ENCODE assay signal across 12 cellular contexts in the genomic region with DNA sequence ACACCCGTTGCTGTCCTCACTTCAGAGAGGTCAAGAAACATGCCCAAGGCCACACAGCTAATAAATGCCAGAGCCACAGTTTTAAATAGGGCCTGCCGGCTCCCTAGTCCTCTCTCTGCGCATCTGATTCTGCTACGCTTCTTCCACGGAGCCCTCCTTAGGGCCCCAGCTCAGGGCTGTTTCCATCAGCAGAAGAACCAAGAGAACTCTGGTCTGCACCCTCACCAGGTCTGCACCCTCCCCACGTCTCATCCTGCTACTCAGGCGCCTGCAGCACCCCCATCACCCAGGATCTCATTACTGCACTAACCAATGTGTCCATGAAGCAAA.
A peak's percentile ranks its signal among the peaks of the same experiment; 100 is the strongest.
DNase-seq lines count a peak whose midpoint lies in the region; ATAC-seq and TF ChIP-seq lines count a peak whose summit lies in the region.
"Had no signal": no experiment of that assay in that cellular context is flagged by ENCODE, and none has a peak within 500 bp of the region (broad histone marks: within the 10 kb centered on the region; RNA-seq: fewer than 3 reads in every experiment).

No MANE protein-coding gene starts in this region.

- no peak for DNase-seq in activated T-cell treated with anti-CD3 and anti-CD28 coated beads, Interleukin-2, amount 50 U/mL, for 24 hours
- DNase-seq in activated T-cell treated with anti-CD3 and anti-CD28 coated beads, Interleukin-2, amount 50 U/mL, for 48 hours = no peak
- DNase-seq in endothelial cell (ENCODE audit: low spot score) (no peak), psoas muscle (no peak), tibial artery (no peak), cerebellar cortex (ENCODE audit: low spot score) (no peak), DMS79 treated with DMSO at 0.1 percent for 48 hours (lab: John Stamatoyannopoulos, UW) (no peak)
- DNase-seq: heart right ventricle, left ventricle myocardium inferior, NCI-H187, NCI-H526 treated with DMSO at 0.1 percent for 48 hours had no signal

- H3K4me3 Mint-ChIP-seq in activated T-cell treated with anti-CD3 and anti-CD28 coated beads, Interleukin-2, amount 50 U/mL, for 24 hours = peak overlapping the region; percentile 54
- peak overlapping the region; percentile 47 for H3K4me3 Mint-ChIP-seq in endothelial cell (ENCODE audit: unreplicated experiment)

- no peak for ATAC-seq in psoas muscle

- H3K27me3 ChIP-seq in OCI-LY3 (ENCODE audit: low read depth, low read length) = no peaks in the 10 kb centered on the region
- peaks cover 0 to 47% (median 4%) of the 10 kb centered on the region in 3 donors for H3K27me3 ChIP-seq in psoas muscle (ENCODE audit: insufficient read depth in 3 of 3, low read length in 2 of 3)
- H3K27me3 ChIP-seq in tibial artery = peaks cover 0 to 2% of the 10 kb centered on the region in 2 donors

- H3K9ac ChIP-seq in OCI-LY3 (ENCODE audit: low read length) = 0 out of 2 replicates have a peak overlapping the region, but pooled peaks have one; percentile 53

- H2AFZ ChIP-seq in OCI-LY3 (ENCODE audit: low read depth, low read length) = no peak overlapping the region

- 73 to 81% (median 76%) methylated on average over 7 of the region's 7 CpGs for WGBS in psoas muscle, 3 donors

- TF ChIP-seq CTCF in OCI-LY3 (IDR thresholded peaks at IDR 0.05; ENCODE audit: low read depth, low read length) (no peak), endothelial cell (IDR thresholded peaks at IDR 0.05; ENCODE audit: unreplicated experiment) (no peak), psoas muscle (IDR thresholded peaks at IDR 0.05) (no peak), tibial artery (IDR thresholded peaks at IDR 0.05) (no peak)

- H3K27ac Mint-ChIP-seq in activated T-cell treated with anti-CD3 and anti-CD28 coated beads, Interleukin-2, amount 50 U/mL, for 24 hours = no peak overlapping the region
- no peak overlapping the region for H3K27ac Mint-ChIP-seq in endothelial cell (ENCODE audit: unreplicated experiment)

- peak overlapping the region; percentile 52 for H3K4me2 ChIP-seq in OCI-LY3 (ENCODE audit: low read length)

- no peaks in the 10 kb centered on the region for H3K36me3 Mint-ChIP-seq in activated T-cell treated with anti-CD3 and anti-CD28 coated beads, Interleukin-2, amount 50 U/mL, for 24 hours (ENCODE audit: low read depth)
- H3K36me3 Mint-ChIP-seq in endothelial cell (ENCODE audit: low read depth, unreplicated experiment) = no peaks in the 10 kb centered on the region

- H3K9me3 ChIP-seq in OCI-LY3 (ENCODE audit: insufficient read depth, low read length) = no peaks in the 10 kb centered on the region
- H3K9me3 ChIP-seq in psoas muscle = peaks cover 3% of the 10 kb centered on the region
- H3K9me3 ChIP-seq in tibial artery = no peaks in the 10 kb centered on the region

- peaks cover 20% of the 10 kb centered on the region for H3K4me1 Mint-ChIP-seq in activated T-cell treated with anti-CD3 and anti-CD28 coated beads, Interleukin-2, amount 50 U/mL, for 24 hours (ENCODE audit: low read depth)
- H3K4me1 Mint-ChIP-seq in endothelial cell (ENCODE audit: unreplicated experiment) = peaks cover 10% of the 10 kb centered on the region

- H3K36me3 ChIP-seq in OCI-LY3 (replicated peaks; ENCODE audit: low read depth, low read length) = no peaks in the 10 kb centered on the region
- H3K36me3 ChIP-seq in psoas muscle (ENCODE audit: insufficient read depth in 1 of 2, low read depth in 1 of 2) = no peaks in the 10 kb centered on the region
- H3K36me3 ChIP-seq in tibial artery = no peaks in the 10 kb centered on the region
- H3K36me3 ChIP-seq: heart right ventricle, left ventricle myocardium inferior had no signal

- intact Hi-C loops in psoas muscle (cut with DNase I) (no loop called here), tibial artery (cut with DNase I; ENCODE audit: low total_unique reads) (no loop called here)

- no peaks in the 10 kb centered on the region for H4K20me1 ChIP-seq in OCI-LY3 (ENCODE audit: insufficient read depth, low read length)

- no peaks in the 10 kb centered on the region for H3K79me2 ChIP-seq in OCI-LY3 (ENCODE audit: low read length)

- no peaks in the 10 kb centered on the region for H3K9me3 Mint-ChIP-seq in activated T-cell treated with anti-CD3 and anti-CD28 coated beads, Interleukin-2, amount 50 U/mL, for 24 hours
- H3K9me3 Mint-ChIP-seq in endothelial cell (ENCODE audit: unreplicated experiment) = no peaks in the 10 kb centered on the region

- H3K27me3 Mint-ChIP-seq in activated T-cell treated with anti-CD3 and anti-CD28 coated beads, Interleukin-2, amount 50 U/mL, for 24 hours = peaks cover 29% of the 10 kb centered on the region
- H3K27me3 Mint-ChIP-seq in endothelial cell (ENCODE audit: unreplicated experiment) = peaks cover 17% of the 10 kb centered on the region

- H3K4me1 ChIP-seq in OCI-LY3 (ENCODE audit: low read length) (peaks cover 23% of the 10 kb centered on the region), psoas muscle (no peaks in the 10 kb centered on the region), tibial artery (peaks cover 0 to 11% (median 8%) of the 10 kb centered on the region in 4 donors)

- H3K4me3 ChIP-seq in OCI-LY3 (ENCODE audit: low read length) (peak overlapping the region; percentile 72), psoas muscle (peak overlapping the region; percentile 46), tibial artery (peak overlapping the region in 1 of 2 donors; percentile 47)

- H3K27ac ChIP-seq in OCI-LY3 (ENCODE audit: low read length) (no peak overlapping the region), psoas muscle (no peak overlapping the region), tibial artery (no peak overlapping the region)
- H3K27ac ChIP-seq: heart right ventricle, left ventricle myocardium inferior had no signal
